In genomic region chr2:234448506-234449169, GRCh38 we compare ENCODE assay signal across 10 cellular contexts.
DNase-seq lines count a peak whose midpoint lies in the region; ATAC-seq and TF ChIP-seq lines count a peak whose summit lies in the region.
"Had no signal": no experiment of that assay in that cellular context is flagged by ENCODE, and none has a peak within 500 bp of the region (broad histone marks: within the 10 kb centered on the region; RNA-seq: fewer than 3 reads in every experiment).

No MANE protein-coding gene starts in this region.

- H3K27ac Mint-ChIP-seq in stimulated activated naive CD8-positive, alpha-beta T cell treated with anti-CD3 and anti-CD28 coated beads, Interleukin-15, amount 100 ng/mL, for 72 hours: no peak overlapping the region
- peak overlapping the region; percentile 90 for H3K27ac Mint-ChIP-seq in memory B cell

- peaks cover 97% of the 10 kb centered on the region for H3K4me1 Mint-ChIP-seq in stimulated activated naive CD8-positive, alpha-beta T cell treated with anti-CD3 and anti-CD28 coated beads, Interleukin-15, amount 100 ng/mL, for 72 hours
- H3K4me1 Mint-ChIP-seq in memory B cell: peaks cover 50% of the 10 kb centered on the region

- no peaks in the 10 kb centered on the region for H3K9me3 Mint-ChIP-seq in stimulated activated naive CD8-positive, alpha-beta T cell treated with anti-CD3 and anti-CD28 coated beads, Interleukin-15, amount 100 ng/mL, for 72 hours
- H3K9me3 Mint-ChIP-seq in memory B cell: peaks cover under 1% of the 10 kb centered on the region

- in situ Hi-C loops in GM13977 (cut with MboI; ENCODE audit: low pct_unique_long_range_greater_than_20kb, low sequenced_read_pairs, unreplicated experiment): no loop called here

- ATAC-seq in stimulated activated naive CD8-positive, alpha-beta T cell treated with anti-CD3 and anti-CD28 coated beads, Interleukin-15, amount 100 ng/mL, for 72 hours: no peak
- no peak for ATAC-seq in stimulated activated naive CD8-positive, alpha-beta T cell treated with anti-CD3 and anti-CD28 coated beads, Interleukin-15, Interleukin-2, amounts not matched to agents 100 U/mL and 50 U/mL, for 24 hours
- ATAC-seq in memory B cell (ENCODE audit: low read depth) (no peak), GM19397 (IDR thresholded peaks at IDR 0.05; ENCODE audit: unreplicated experiment) (no peak)

- TF ChIP-seq CTCF in GM13977 (IDR thresholded peaks at IDR 0.05; ENCODE audit: extremely low read depth, insufficient read depth, missing control alignments): no peak

- no peak for DNase-seq in stimulated activated naive CD8-positive, alpha-beta T cell treated with anti-CD3 and anti-CD28 coated beads, Interleukin-15, amount 100 ng/mL, for 72 hours
- DNase-seq in stimulated activated naive CD8-positive, alpha-beta T cell treated with anti-CD3 and anti-CD28 coated beads, Interleukin-15, Interleukin-2, amounts not matched to agents 100 U/mL and 50 U/mL, for 24 hours: no peak
- peak; percentile 77 for DNase-seq in astrocyte of the hippocampus (ENCODE audit: low read depth, low spot score)
- DNase-seq in memory B cell (ENCODE audit: low spot score in 2 of 2): no peak
- no peak for DNase-seq in NOMO-1 (lab: John Stamatoyannopoulos, UW; ENCODE audit: unreplicated experiment in 2 of 2)
- DNase-seq in activated CD4-positive, CD25-positive, alpha-beta regulatory T cell treated with anti-CD3 and anti-CD28 coated beads, Interleukin-2, amount 50 U/mL, for 72 hours: no peak
- no peak for DNase-seq in GM13977 (ENCODE audit: low spot score)
- DNase-seq: central memory CD4-positive, alpha-beta T cell had no signal

- peaks cover 2% of the 10 kb centered on the region for H3K36me3 Mint-ChIP-seq in memory B cell

- peak overlapping the region; percentile 49 for H3K4me3 Mint-ChIP-seq in stimulated activated naive CD8-positive, alpha-beta T cell treated with anti-CD3 and anti-CD28 coated beads, Interleukin-15, amount 100 ng/mL, for 72 hours
- no peak overlapping the region for H3K4me3 Mint-ChIP-seq in memory B cell
- H3K4me3 Mint-ChIP-seq: CD14-positive monocyte had no signal

- no peaks in the 10 kb centered on the region for H3K27me3 Mint-ChIP-seq in stimulated activated naive CD8-positive, alpha-beta T cell treated with anti-CD3 and anti-CD28 coated beads, Interleukin-15, amount 100 ng/mL, for 72 hours
- H3K27me3 Mint-ChIP-seq in memory B cell: no peaks in the 10 kb centered on the region
